In the genomic region with DNA sequence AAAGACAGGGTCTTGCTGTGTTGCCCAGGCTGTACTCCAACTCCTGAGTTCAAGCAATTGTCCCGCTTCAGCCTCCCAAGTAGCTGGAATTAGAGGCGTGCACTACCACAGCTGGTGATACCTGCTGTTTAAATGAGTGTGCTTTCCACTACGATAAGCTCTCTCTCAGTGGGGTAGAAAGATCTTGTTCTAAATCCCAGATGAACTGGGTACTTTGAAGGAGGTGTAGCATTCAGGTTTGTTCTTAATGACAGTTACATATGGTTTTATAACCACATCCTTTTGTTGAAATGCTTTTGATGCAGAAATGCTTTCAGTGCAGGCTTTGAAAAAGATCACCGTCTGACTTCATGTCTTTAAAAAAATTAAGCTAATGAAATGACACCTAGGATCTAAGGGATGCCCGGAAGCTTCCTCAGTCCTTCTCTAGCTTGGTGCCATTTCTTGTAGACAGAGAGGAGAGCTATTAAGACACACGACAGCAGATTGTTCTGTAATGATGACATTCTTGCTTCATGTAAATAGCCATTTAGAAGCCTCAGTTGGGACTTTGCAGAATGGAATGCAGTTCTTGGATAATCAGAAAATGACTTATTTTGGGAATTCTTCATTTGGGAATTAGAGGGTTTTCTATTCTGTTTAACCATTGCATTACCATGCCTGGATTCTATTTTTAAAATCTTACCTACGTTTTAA, we compare ENCODE assay signal across 16 cellular contexts. TPM values are rescaled to one million over a fixed set of nuclear protein-coding genes. Genes with fewer than 3 reads are reported as not detected.
DNase-seq lines count a peak whose midpoint lies in the region; ATAC-seq and TF ChIP-seq lines count a peak whose summit lies in the region.
"Had no signal": no experiment of that assay in that cellular context is flagged by ENCODE, and none has a peak within 500 bp of the region (broad histone marks: within the 10 kb centered on the region; RNA-seq: fewer than 3 reads in every experiment).

No MANE protein-coding gene starts in this region.

- no peak overlapping the region for H3K9ac ChIP-seq in Loucy (ENCODE audit: low read depth, low read length, poor library complexity, severe bottlenecking)

- peaks cover 17 to 34% of the 10 kb centered on the region in 2 donors for H3K36me3 Mint-ChIP-seq in activated T-cell treated with anti-CD3 and anti-CD28 coated beads, Interleukin-2, amount 50 U/mL, for 72 hours (ENCODE audit: insufficient read depth in 2 of 2)
- H3K36me3 Mint-ChIP-seq in activated naive CD8-positive, alpha-beta T cell treated with anti-CD3 and anti-CD28 coated beads for 36 hours = peaks cover 66% of the 10 kb centered on the region
- H3K36me3 Mint-ChIP-seq in stimulated activated effector memory CD8-positive, alpha-beta T cell treated with anti-CD3 and anti-CD28 coated beads, Interleukin-12 subunit alpha, Interleukin-12 subunit beta, amount 100 ng/mL, for 72 hours = peaks cover 100% of the 10 kb centered on the region

- ATAC-seq in activated T-cell treated with anti-CD3 and anti-CD28 coated beads, Interleukin-2, amount 50 U/mL, for 72 hours (replicated peaks in 1 of 2) = peak; percentile 25 to 66
- ATAC-seq in stimulated activated effector memory CD8-positive, alpha-beta T cell treated with anti-CD3 and anti-CD28 coated beads, Interleukin-12 subunit alpha, Interleukin-12 subunit beta, amount 100 ng/mL, for 72 hours = peak; percentile 32

- H3K36me3 ChIP-seq in Loucy (ENCODE audit: insufficient read depth, low read length) = peaks cover 25% of the 10 kb centered on the region; the same call in 1 of the 2 replicates

- intact Hi-C loops in posterior vena cava (cut with DNase I) = no loop called here

- H3K4me3 Mint-ChIP-seq in activated T-cell treated with anti-CD3 and anti-CD28 coated beads, Interleukin-2, amount 50 U/mL, for 72 hours = no peak overlapping the region
- H3K4me3 Mint-ChIP-seq in activated naive CD8-positive, alpha-beta T cell treated with anti-CD3 and anti-CD28 coated beads for 36 hours = no peak overlapping the region
- H3K4me3 Mint-ChIP-seq in stimulated activated effector memory CD8-positive, alpha-beta T cell treated with anti-CD3 and anti-CD28 coated beads, Interleukin-12 subunit alpha, Interleukin-12 subunit beta, amount 100 ng/mL, for 72 hours = no peak overlapping the region

- peaks cover 12% of the 10 kb centered on the region for H3K4me1 ChIP-seq in Loucy (ENCODE audit: insufficient read depth, low read length, poor library complexity, severe bottlenecking)

- peak overlapping the region; percentile 63 for H3K4me2 ChIP-seq in Loucy (ENCODE audit: low read depth, low read length, poor library complexity, severe bottlenecking)

- peak overlapping the region; percentile 94 for H3K27ac Mint-ChIP-seq in activated T-cell treated with anti-CD3 and anti-CD28 coated beads, Interleukin-2, amount 50 U/mL, for 72 hours
- H3K27ac Mint-ChIP-seq in activated naive CD8-positive, alpha-beta T cell treated with anti-CD3 and anti-CD28 coated beads for 36 hours = peak overlapping the region; percentile 63
- peak overlapping the region; percentile 74 for H3K27ac Mint-ChIP-seq in stimulated activated effector memory CD8-positive, alpha-beta T cell treated with anti-CD3 and anti-CD28 coated beads, Interleukin-12 subunit alpha, Interleukin-12 subunit beta, amount 100 ng/mL, for 72 hours

- no peak for DNase-seq in activated T-cell treated with anti-CD3 and anti-CD28 coated beads, Interleukin-2, amount 50 U/mL, for 72 hours
- no peak for DNase-seq in activated T-cell treated with anti-CD3 and anti-CD28 coated beads, Interleukin-2, amount 50 U/mL, for 48 hours
- no peak for DNase-seq in activated naive CD8-positive, alpha-beta T cell treated with anti-CD3 and anti-CD28 coated beads for 36 hours
- DNase-seq in stimulated activated effector memory CD8-positive, alpha-beta T cell treated with anti-CD3 and anti-CD28 coated beads, Interleukin-12 subunit alpha, Interleukin-12 subunit beta, amount 100 ng/mL, for 72 hours (ENCODE audit: low spot score in 2 of 2) = no peak
- DNase-seq in NCI-H146 (lab: John Stamatoyannopoulos, UW) = no peak
- DNase-seq in pons (ENCODE audit: low spot score) = no peak
- DNase-seq in posterior vena cava (ENCODE audit: low spot score) = no peak
- DNase-seq: activated CD4-positive, alpha-beta T cell treated with anti-CD3 and anti-CD28 coated beads for 48 hours; activated gamma-delta T cell; Karpas-422; mesendoderm; NCI-H1417; NK-92 treated with Interleukin-12 subunit alpha and Interleukin-12 subunit beta, amount 100 ng/mL, for 24 hours; SHP77 had no signal

- H3K9me3 ChIP-seq in Loucy (ENCODE audit: insufficient read depth, low read depth, low read length) = no peaks in the 10 kb centered on the region

- no peak overlapping the region for H2AFZ ChIP-seq in Loucy (ENCODE audit: low read length)

- no peaks in the 10 kb centered on the region for H3K9me2 ChIP-seq in Loucy (replicated peaks; ENCODE audit: low read depth, low read length)

- H3K79me2 ChIP-seq in Loucy (ENCODE audit: insufficient read depth, low read length) = no peaks in the 10 kb centered on the region

- peak overlapping the region; percentile 25 for H3K4me3 ChIP-seq in Loucy (ENCODE audit: low read length, poor library complexity, severe bottlenecking)
- H3K4me3 ChIP-seq: skin epidermis had no signal

- TF ChIP-seq CTCF in Loucy (conservative IDR thresholded peaks at IDR 0.05; ENCODE audit: low read length) = no peak

- H3K4me1 Mint-ChIP-seq in activated T-cell treated with anti-CD3 and anti-CD28 coated beads, Interleukin-2, amount 50 U/mL, for 72 hours (ENCODE audit: low read depth) = peaks cover 33% of the 10 kb centered on the region
- peaks cover 27% of the 10 kb centered on the region for H3K4me1 Mint-ChIP-seq in activated naive CD8-positive, alpha-beta T cell treated with anti-CD3 and anti-CD28 coated beads for 36 hours
- peaks cover 25% of the 10 kb centered on the region for H3K4me1 Mint-ChIP-seq in stimulated activated effector memory CD8-positive, alpha-beta T cell treated with anti-CD3 and anti-CD28 coated beads, Interleukin-12 subunit alpha, Interleukin-12 subunit beta, amount 100 ng/mL, for 72 hours

- H3F3A ChIP-seq in Loucy (ENCODE audit: low read depth) = no peaks in the 10 kb centered on the region

- no peaks in the 10 kb centered on the region for H3K9me3 Mint-ChIP-seq in activated T-cell treated with anti-CD3 and anti-CD28 coated beads, Interleukin-2, amount 50 U/mL, for 72 hours
- H3K9me3 Mint-ChIP-seq in activated naive CD8-positive, alpha-beta T cell treated with anti-CD3 and anti-CD28 coated beads for 36 hours = no peaks in the 10 kb centered on the region
- H3K9me3 Mint-ChIP-seq in stimulated activated effector memory CD8-positive, alpha-beta T cell treated with anti-CD3 and anti-CD28 coated beads, Interleukin-12 subunit alpha, Interleukin-12 subunit beta, amount 100 ng/mL, for 72 hours = no peaks in the 10 kb centered on the region

- no peaks in the 10 kb centered on the region for H4K20me1 ChIP-seq in Loucy (ENCODE audit: insufficient read depth, low read length, poor library complexity, severe bottlenecking)

- no peaks in the 10 kb centered on the region for H3K27me3 ChIP-seq in Loucy (ENCODE audit: insufficient read depth, low read length, poor library complexity, severe bottlenecking)

- H3K27me3 Mint-ChIP-seq in activated T-cell treated with anti-CD3 and anti-CD28 coated beads, Interleukin-2, amount 50 U/mL, for 72 hours (ENCODE audit: low read depth) = no peaks in the 10 kb centered on the region
- no peaks in the 10 kb centered on the region for H3K27me3 Mint-ChIP-seq in activated naive CD8-positive, alpha-beta T cell treated with anti-CD3 and anti-CD28 coated beads for 36 hours

RNA-seq across cellular contexts. Expression of gene PMM2, which starts 19.5 kb away (rescaled TPM):
- 10 to 100 TPM; 32.8 to 33.7 TPM for total RNA-seq in activated T-cell treated with anti-CD3 and anti-CD28 coated beads, Interleukin-2, amount 50 U/mL, for 72 hours
- 10 to 100 TPM; 59.0 to 59.8 TPM for total RNA-seq in activated naive CD8-positive, alpha-beta T cell treated with anti-CD3 and anti-CD28 coated beads for 36 hours
- 10 to 100 TPM; 26.1 to 30.6 TPM for total RNA-seq in posterior vena cava

RNA-seq across cellular contexts. Expression of gene TMEM186, which starts 19.7 kb away (rescaled TPM):
- 10 to 100 TPM; 15.0 to 20.6 TPM for total RNA-seq in activated T-cell treated with anti-CD3 and anti-CD28 coated beads, Interleukin-2, amount 50 U/mL, for 72 hours
- total RNA-seq in activated naive CD8-positive, alpha-beta T cell treated with anti-CD3 and anti-CD28 coated beads for 36 hours = 10 to 100 TPM; 14.4 to 15.1 TPM
- 1 to 10 TPM; 5.4 to 6.4 TPM for total RNA-seq in posterior vena cava

RNA-seq across cellular contexts. Expression of gene CARHSP1, which starts 51.7 kb away (rescaled TPM):
- 10 to 100 TPM; 71.4 to 73.1 TPM for total RNA-seq in activated T-cell treated with anti-CD3 and anti-CD28 coated beads, Interleukin-2, amount 50 U/mL, for 72 hours
- total RNA-seq in activated naive CD8-positive, alpha-beta T cell treated with anti-CD3 and anti-CD28 coated beads for 36 hours = 10 to 100 TPM; 65.2 to 66.4 TPM
- 10 to 100 TPM; 39.8 to 44.0 TPM for total RNA-seq in posterior vena cava
